In the genomic region with DNA sequence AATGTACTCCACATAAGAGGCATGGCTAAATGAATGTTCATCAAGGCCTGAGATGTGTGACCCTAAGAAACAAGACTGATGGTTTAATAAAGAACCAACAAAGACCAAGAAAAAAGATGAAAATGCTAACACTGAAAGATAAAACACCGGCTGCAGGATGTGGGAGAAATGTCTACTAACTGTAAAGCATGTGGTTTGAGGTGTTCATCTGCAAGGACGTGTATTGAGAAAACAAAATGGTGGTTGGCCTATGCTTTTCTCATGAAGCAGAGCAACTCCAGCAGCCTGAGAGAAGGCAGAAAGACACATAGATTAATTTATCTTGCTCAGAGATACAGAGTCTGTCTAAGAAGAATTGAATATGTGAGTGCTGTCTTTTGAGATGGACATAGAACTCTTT, we compare ENCODE assay signal across 31 cellular contexts.
"Had no signal": no experiment of that assay in that cellular context is flagged by ENCODE, and none has a peak within 500 bp of the region (broad histone marks: within the 10 kb centered on the region; RNA-seq: fewer than 3 reads in every experiment).

No MANE protein-coding gene starts in this region.

- ATAC-seq: activated CD4-positive, alpha-beta T cell treated with anti-CD3 and anti-CD28 coated beads for 36 hours; activated CD8-positive, alpha-beta memory T cell treated with anti-CD3 and anti-CD28 coated beads, Interleukin-2, amount 10 ng/mL, durations not matched to agents 7 days and 5 days; activated CD8-positive, alpha-beta T cell treated with anti-CD3 and anti-CD28 coated beads, Interleukin-2, amount 10 ng/mL, durations not matched to agents 7 days and 5 days; activated naive CD8-positive, alpha-beta T cell treated with anti-CD3 and anti-CD28 coated beads, Interleukin-2, amount 50 U/mL, for 24 hours; body of pancreas; esophagus mucosa had no signal

- H3K36me3 Mint-ChIP-seq: activated CD4-positive, alpha-beta memory T cell treated with anti-CD3 and anti-CD28 coated beads for 36 hours; activated CD8-positive, alpha-beta memory T cell treated with anti-CD3 and anti-CD28 coated beads, Interleukin-2, amount 10 ng/mL, durations not matched to agents 7 days and 5 days; activated naive CD4-positive, alpha-beta T cell treated with anti-CD3 and anti-CD28 coated beads, Interleukin-2, amount 50 U/mL, for 24 hours; activated naive CD8-positive, alpha-beta T cell treated with anti-CD3 and anti-CD28 coated beads for 36 hours had no signal

- H3K9me3 ChIP-seq: adrenal gland, body of pancreas had no signal

- H3K4me1 ChIP-seq: adrenal gland had no signal

- H3K4me3 Mint-ChIP-seq: activated CD4-positive, alpha-beta memory T cell treated with anti-CD3 and anti-CD28 coated beads for 36 hours; activated CD4-positive, alpha-beta T cell treated with anti-CD3 and anti-CD28 coated beads for 36 hours; activated CD4-positive, alpha-beta T cell treated with anti-CD3 and anti-CD28 coated beads, Interleukin-2, amount 10 ng/mL, durations not matched to agents 24 days and 14 days; activated CD8-positive, alpha-beta memory T cell treated with anti-CD3 and anti-CD28 coated beads, Interleukin-2, amount 10 ng/mL, durations not matched to agents 7 days and 5 days; activated CD8-positive, alpha-beta T cell treated with anti-CD3 and anti-CD28 coated beads, Interleukin-2, amount 10 ng/mL, durations not matched to agents 7 days and 5 days; activated naive CD4-positive, alpha-beta T cell treated with anti-CD3 and anti-CD28 coated beads for 36 hours; activated naive CD4-positive, alpha-beta T cell treated with anti-CD3 and anti-CD28 coated beads, Interleukin-2, amount 50 U/mL, for 24 hours; activated naive CD8-positive, alpha-beta T cell treated with anti-CD3 and anti-CD28 coated beads for 36 hours; activated naive CD8-positive, alpha-beta T cell treated with anti-CD3 and anti-CD28 coated beads, Interleukin-2, amount 50 U/mL, for 24 hours; activated T-helper 1 cell treated with anti-CD3 and anti-CD28 coated beads, Interleukin-12 subunit alpha, Interleukin-12 subunit beta, Interleukin-2, Interleukin-4 antibody, amounts not matched to agents 30 ng/mL and 10 ng/mL and 1 ng/mL, durations not matched to agents 14 hours and 24 hours and 36 hours; dendritic cell treated with granulocyte-macrophage colony-stimulating factor and Interleukin-4, amounts not matched to agents 40 ng/mL and 50 ng/mL, for 4 days; endodermal cell had no signal

- H3K27me3 Mint-ChIP-seq: activated CD8-positive, alpha-beta memory T cell treated with anti-CD3 and anti-CD28 coated beads, Interleukin-2, amount 10 ng/mL, durations not matched to agents 7 days and 5 days; dendritic cell treated with granulocyte-macrophage colony-stimulating factor and Interleukin-4, amounts not matched to agents 40 ng/mL and 50 ng/mL, for 4 days had no signal

- H3K27ac Mint-ChIP-seq: activated CD4-positive, alpha-beta memory T cell treated with anti-CD3 and anti-CD28 coated beads for 36 hours; activated CD4-positive, alpha-beta T cell treated with anti-CD3 and anti-CD28 coated beads for 36 hours; activated CD4-positive, alpha-beta T cell treated with anti-CD3 and anti-CD28 coated beads, Interleukin-2, amount 10 ng/mL, durations not matched to agents 24 days and 14 days; activated CD8-positive, alpha-beta memory T cell treated with anti-CD3 and anti-CD28 coated beads, Interleukin-2, amount 10 ng/mL, durations not matched to agents 7 days and 5 days; activated CD8-positive, alpha-beta T cell treated with anti-CD3 and anti-CD28 coated beads, Interleukin-2, amount 10 ng/mL, durations not matched to agents 7 days and 5 days; activated naive CD4-positive, alpha-beta T cell treated with anti-CD3 and anti-CD28 coated beads for 36 hours; activated naive CD4-positive, alpha-beta T cell treated with anti-CD3 and anti-CD28 coated beads, Interleukin-2, amount 50 U/mL, for 24 hours; activated naive CD8-positive, alpha-beta T cell treated with anti-CD3 and anti-CD28 coated beads for 36 hours; activated naive CD8-positive, alpha-beta T cell treated with anti-CD3 and anti-CD28 coated beads, Interleukin-2, amount 50 U/mL, for 24 hours; activated T-helper 1 cell treated with anti-CD3 and anti-CD28 coated beads, Interleukin-12 subunit alpha, Interleukin-12 subunit beta, Interleukin-2, Interleukin-4 antibody, amounts not matched to agents 30 ng/mL and 10 ng/mL and 1 ng/mL, durations not matched to agents 14 hours and 24 hours and 36 hours; activated T-helper 2 cell treated with anti-CD3 and anti-CD28 coated beads, Interferon-gamma antibody, Interleukin-2, Interleukin-4, amounts not matched to agents 10 μg/mL and 5 μg/mL and 100 μg/mL, durations not matched to agents 14 hours and 24 hours and 36 hours; dendritic cell treated with granulocyte-macrophage colony-stimulating factor and Interleukin-4, amounts not matched to agents 40 ng/mL and 50 ng/mL, for 4 days; endodermal cell had no signal

- H3K4me1 Mint-ChIP-seq: activated CD4-positive, alpha-beta T cell treated with anti-CD3 and anti-CD28 coated beads for 36 hours; activated CD4-positive, alpha-beta T cell treated with anti-CD3 and anti-CD28 coated beads, Interleukin-2, amount 10 ng/mL, durations not matched to agents 24 days and 14 days; activated naive CD4-positive, alpha-beta T cell treated with anti-CD3 and anti-CD28 coated beads, Interleukin-2, amount 50 U/mL, for 24 hours; activated naive CD8-positive, alpha-beta T cell treated with anti-CD3 and anti-CD28 coated beads for 36 hours; activated naive CD8-positive, alpha-beta T cell treated with anti-CD3 and anti-CD28 coated beads, Interleukin-2, amount 50 U/mL, for 24 hours had no signal

- H3K36me3 ChIP-seq: adrenal gland, cardiac muscle cell had no signal

- H3K27ac ChIP-seq: adrenal gland, body of pancreas, cardiac muscle cell, coronary artery, dorsolateral prefrontal cortex had no signal

- H3K27me3 ChIP-seq: adrenal gland, body of pancreas, cardiac muscle cell, dorsolateral prefrontal cortex had no signal

- H3K9me3 Mint-ChIP-seq: activated CD4-positive, alpha-beta memory T cell treated with anti-CD3 and anti-CD28 coated beads for 36 hours; activated naive CD4-positive, alpha-beta T cell treated with anti-CD3 and anti-CD28 coated beads for 36 hours; activated naive CD4-positive, alpha-beta T cell treated with anti-CD3 and anti-CD28 coated beads, Interleukin-2, amount 50 U/mL, for 24 hours; activated naive CD8-positive, alpha-beta T cell treated with anti-CD3 and anti-CD28 coated beads for 36 hours; activated naive CD8-positive, alpha-beta T cell treated with anti-CD3 and anti-CD28 coated beads, Interleukin-2, amount 50 U/mL, for 24 hours; activated T-helper 1 cell treated with anti-CD3 and anti-CD28 coated beads, Interleukin-12 subunit alpha, Interleukin-12 subunit beta, Interleukin-2, Interleukin-4 antibody, amounts not matched to agents 30 ng/mL and 10 ng/mL and 1 ng/mL, durations not matched to agents 14 hours and 24 hours and 36 hours; activated T-helper 2 cell treated with anti-CD3 and anti-CD28 coated beads, Interferon-gamma antibody, Interleukin-2, Interleukin-4, amounts not matched to agents 10 μg/mL and 5 μg/mL and 100 μg/mL, durations not matched to agents 14 hours and 24 hours and 36 hours; dendritic cell treated with granulocyte-macrophage colony-stimulating factor and Interleukin-4, amounts not matched to agents 40 ng/mL and 50 ng/mL, for 4 days; endodermal cell had no signal

- DNase-seq: activated CD4-positive, alpha-beta memory T cell treated with anti-CD3 and anti-CD28 coated beads for 36 hours; activated CD4-positive, alpha-beta T cell treated with anti-CD3 and anti-CD28 coated beads for 36 hours; activated CD4-positive, CD25-positive, alpha-beta regulatory T cell; activated CD4-positive, CD25-positive, alpha-beta regulatory T cell treated with anti-CD3 and anti-CD28 coated beads, Interleukin-2, amount 50 U/mL, for 72 hours; activated CD8-positive, alpha-beta memory T cell treated with anti-CD3 and anti-CD28 coated beads, Interleukin-2, amount 10 ng/mL, durations not matched to agents 7 days and 5 days; activated CD8-positive, alpha-beta memory T cell treated with anti-CD3 and anti-CD28 coated beads, Interleukin-2, amount 50 U/mL, for 4 hours; activated CD8-positive, alpha-beta T cell treated with anti-CD3 and anti-CD28 coated beads, Interleukin-2, amount 10 ng/mL, durations not matched to agents 7 days and 5 days; activated effector memory CD4-positive, alpha-beta T cell treated with anti-CD3 and anti-CD28 coated beads, Interleukin-2, amount 50 U/mL, for 16 hours; activated naive CD4-positive, alpha-beta T cell treated with anti-CD3 and anti-CD28 coated beads for 36 hours; activated naive CD8-positive, alpha-beta T cell treated with anti-CD3 and anti-CD28 coated beads for 36 hours; activated naive CD8-positive, alpha-beta T cell treated with anti-CD3 and anti-CD28 coated beads, Interleukin-2, amount 50 U/mL, for 24 hours; activated T-cell treated with anti-CD3 and anti-CD28 coated beads, Interleukin-2, amount 50 U/mL, for 1 hour; activated T-cell treated with anti-CD3 and anti-CD28 coated beads, Interleukin-2, amount 50 U/mL, for 48 hours; adrenal gland; amygdala; aorta; body of pancreas; central memory CD4-positive, alpha-beta T cell; cerebellar nuclear complex; dorsolateral prefrontal cortex; effector memory CD4-positive, alpha-beta T cell; endodermal cell; foreskin fibroblast had no signal

- H3K4me3 ChIP-seq: adrenal gland, body of pancreas, cardiac muscle cell, coronary artery, dorsolateral prefrontal cortex had no signal
